Comparison of ENCODE assay signal across 27 cellular contexts in the genomic region with DNA sequence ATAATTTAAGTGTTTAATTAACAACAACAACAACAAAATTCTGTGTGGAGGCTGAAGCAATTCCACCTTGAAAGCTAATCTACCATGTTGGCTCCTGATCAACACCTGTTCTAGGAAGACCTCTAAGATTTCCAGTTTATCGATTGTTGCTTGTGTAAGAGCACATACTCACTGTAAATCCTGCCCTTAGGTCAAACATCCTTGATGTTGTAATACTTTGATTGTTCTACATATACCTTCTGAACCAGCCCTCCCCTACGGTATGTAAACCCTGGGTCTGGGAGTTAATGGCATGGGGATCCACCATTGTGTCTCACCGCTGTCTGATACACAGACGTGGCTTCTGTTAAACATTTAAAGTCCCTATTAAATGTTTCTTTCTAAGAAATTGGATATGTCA.
"Had no signal": no experiment of that assay in that cellular context is flagged by ENCODE, and none has a peak within 500 bp of the region (broad histone marks: within the 10 kb centered on the region; RNA-seq: fewer than 3 reads in every experiment).

No MANE protein-coding gene starts in this region.

- H3K9me3 Mint-ChIP-seq: immature natural killer cell; naive thymus-derived CD4-positive, alpha-beta T cell; stimulated activated naive B cell treated with anti-CD40 and anti-IgM and Interleukin-4, amounts not matched to agents 10 μg/mL and 1 μg/mL and 100 μg/mL, for 72 hours had no signal

- H3K4me3 ChIP-seq: coronary artery, lung, neural progenitor cell, prostate gland, right atrium auricular region, skin epidermis, thoracic aorta, tibial nerve, vagina had no signal

- H3K4me2 ChIP-seq: neural progenitor cell had no signal

- H3K4me1 Mint-ChIP-seq: stimulated activated naive B cell treated with anti-CD40 and anti-IgM and Interleukin-4, amounts not matched to agents 10 μg/mL and 1 μg/mL and 100 μg/mL, for 72 hours had no signal

- H3K36me3 ChIP-seq: neural progenitor cell, prostate gland, right atrium auricular region, thoracic aorta, vagina had no signal

- H3K36me3 Mint-ChIP-seq: neural progenitor cell had no signal

- H3K9ac ChIP-seq: neural progenitor cell had no signal

- H3K4me3 Mint-ChIP-seq: immature natural killer cell; naive thymus-derived CD4-positive, alpha-beta T cell; nephron; neural progenitor cell; stimulated activated naive B cell treated with anti-CD40 and anti-IgM and Interleukin-4, amounts not matched to agents 10 μg/mL and 1 μg/mL and 100 μg/mL, for 72 hours; stimulated activated naive CD8-positive, alpha-beta T cell treated with anti-CD3 and anti-CD28 coated beads, Interleukin-15, Interleukin-2, amounts not matched to agents 100 ng/mL and 50 ng/mL, for 24 hours had no signal

- H3K4me1 ChIP-seq: prostate gland, tibial nerve, vagina had no signal

- H3K27me3 ChIP-seq: neural progenitor cell, right atrium auricular region, tibial nerve, vagina had no signal

- H3K27me3 Mint-ChIP-seq: naive thymus-derived CD4-positive, alpha-beta T cell; stimulated activated naive B cell treated with anti-CD40 and anti-IgM and Interleukin-4, amounts not matched to agents 10 μg/mL and 1 μg/mL and 100 μg/mL, for 72 hours; stimulated activated naive CD8-positive, alpha-beta T cell treated with anti-CD3 and anti-CD28 coated beads, Interleukin-15, Interleukin-2, amounts not matched to agents 100 ng/mL and 50 ng/mL, for 24 hours had no signal

- H3K27ac ChIP-seq: coronary artery, neural progenitor cell, prostate gland, right atrium auricular region, skin epidermis, thoracic aorta, tibial nerve, vagina had no signal

- H3K27ac Mint-ChIP-seq: immature natural killer cell; naive thymus-derived CD4-positive, alpha-beta T cell; nephron; neural progenitor cell; stimulated activated naive B cell treated with anti-CD40 and anti-IgM and Interleukin-4, amounts not matched to agents 10 μg/mL and 1 μg/mL and 100 μg/mL, for 72 hours; stimulated activated naive CD8-positive, alpha-beta T cell treated with anti-CD3 and anti-CD28 coated beads, Interleukin-15, Interleukin-2, amounts not matched to agents 100 ng/mL and 50 ng/mL, for 24 hours had no signal

- H3K9me3 ChIP-seq: prostate gland, right atrium auricular region, thoracic aorta, tibial nerve, vagina had no signal

- H2AFZ ChIP-seq: neural progenitor cell had no signal

- DNase-seq: dermis blood vessel endothelial cell; effector memory CD4-positive, alpha-beta T cell; hypothalamus; immature natural killer cell; islet precursor cell; kidney glomerular epithelial cell; left colon; left ventricle myocardium superior; mesendoderm; midbrain; naive thymus-derived CD4-positive, alpha-beta T cell; stimulated activated CD4-positive, alpha-beta T cell treated with anti-CD3 and anti-CD28 coated beads, Interleukin-15, amount 100 ng/mL, for 24 hours; stimulated activated CD4-positive, alpha-beta T cell treated with anti-CD3 and anti-CD28 coated beads, Interleukin-2, amount 100 ng/mL, for 48 hours; stimulated activated naive B cell treated with anti-CD40 and anti-IgM and Interleukin-4, amounts not matched to agents 10 μg/mL and 1 μg/mL and 100 μg/mL, for 72 hours had no signal

- ATAC-seq: left colon; left ventricle myocardium superior; naive thymus-derived CD4-positive, alpha-beta T cell; stimulated activated naive B cell treated with anti-CD40 and anti-IgM and Interleukin-4, amounts not matched to agents 10 μg/mL and 1 μg/mL and 100 μg/mL, for 72 hours had no signal

- FAIRE-seq: endothelial cell of umbilical vein, frontal cortex had no signal
